In genomic region chr15:93073465-93073952, GRCh38 we compare ENCODE assay signal across 1 cellular context.
TF ChIP-seq lines count a peak whose summit lies in the region.

No MANE protein-coding gene starts in this region.

TF ChIP-seq in H1, 55 proteins besides CTCF, POLR2A, EP300 and RAD21 (continued from another document):
- TF ChIP-seq RNF2 (IDR thresholded peaks at IDR 0.05; ENCODE audit: borderline replicate concordance, low read depth, low read length, missing control alignments, poor library complexity, severe bottlenecking), result peak; percentile 41
- peak; percentile 43 for TF ChIP-seq EZH2 (IDR thresholded peaks at IDR 0.05; ENCODE audit: low read depth, low read length, severe bottlenecking)
- no peak for TF ChIP-seq JUND (IDR thresholded peaks at IDR 0.05; ENCODE audit: low read length)
- TF ChIP-seq POU5F1 (IDR thresholded peaks at IDR 0.05; ENCODE audit: low read depth, low read length), result no peak
- no peak for TF ChIP-seq JUN (IDR thresholded peaks at IDR 0.05; ENCODE audit: low read depth, low read length)
- no peak; the same call in 1 of the 2 replicates for TF ChIP-seq RBBP5 (IDR thresholded peaks at IDR 0.05; ENCODE audit: borderline replicate concordance, low read depth, low read length)
- peak; percentile 68 for TF ChIP-seq MAX (IDR thresholded peaks at IDR 0.05)
